ENCODE assay signal across 8 cellular contexts in the genomic region with DNA sequence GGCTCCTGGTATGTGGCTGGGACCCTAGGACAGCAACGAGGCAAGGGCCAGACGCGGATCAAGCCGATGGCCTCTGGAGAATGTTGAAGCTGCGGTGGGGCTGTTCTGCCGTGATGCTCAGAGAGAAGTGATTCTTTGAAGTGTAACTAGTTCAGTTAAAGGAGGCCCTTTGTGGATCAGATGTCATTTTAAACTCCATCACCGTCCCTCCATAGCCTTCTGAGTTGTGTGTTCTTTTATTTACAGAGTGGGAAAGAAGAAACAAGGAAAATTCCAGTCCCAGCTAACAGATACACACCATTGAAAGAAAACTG. TPM values are rescaled to one million over a fixed set of nuclear protein-coding genes. Genes with fewer than 3 reads are reported as not detected.
A peak's percentile ranks its signal among the peaks of the same experiment; 100 is the strongest.
DNase-seq lines count a peak whose midpoint lies in the region; ATAC-seq and TF ChIP-seq lines count a peak whose summit lies in the region.

No MANE protein-coding gene starts in this region.

- intact Hi-C loops in dendritic cell treated with granulocyte-macrophage colony-stimulating factor and Interleukin-4, amounts not matched to agents 40 ng/mL and 50 ng/mL, for 4 days (cut with micrococcal nuclease), result no loop called here

- no peaks in the 10 kb centered on the region for H3K9me3 Mint-ChIP-seq in dendritic cell treated with granulocyte-macrophage colony-stimulating factor and Interleukin-4, amounts not matched to agents 40 ng/mL and 50 ng/mL, for 4 days
- no peaks in the 10 kb centered on the region for H3K9me3 Mint-ChIP-seq in nephron

- peaks cover 52% of the 10 kb centered on the region for H3K36me3 Mint-ChIP-seq in dendritic cell treated with granulocyte-macrophage colony-stimulating factor and Interleukin-4, amounts not matched to agents 40 ng/mL and 50 ng/mL, for 4 days (ENCODE audit: low read depth)
- peaks cover 22% of the 10 kb centered on the region for H3K36me3 Mint-ChIP-seq in nephron (ENCODE audit: low read depth)

- H3K4me1 Mint-ChIP-seq in dendritic cell treated with granulocyte-macrophage colony-stimulating factor and Interleukin-4, amounts not matched to agents 40 ng/mL and 50 ng/mL, for 4 days (ENCODE audit: low read depth), result peaks cover 10% of the 10 kb centered on the region
- H3K4me1 Mint-ChIP-seq in nephron, result peaks cover 19% of the 10 kb centered on the region

- H3K4me3 Mint-ChIP-seq in dendritic cell treated with granulocyte-macrophage colony-stimulating factor and Interleukin-4, amounts not matched to agents 40 ng/mL and 50 ng/mL, for 4 days, result peak overlapping the region; percentile 99
- peak overlapping the region; percentile 92 to 98 (median 93) for H3K4me3 Mint-ChIP-seq in nephron

- DNase-seq in BE2C (no peak), NOMO-1 treated with DMSO at 0.1 percent for 48 hours (lab: John Stamatoyannopoulos, UW; ENCODE audit: unreplicated experiment) (no peak), HUDEP-2 (lab: John Stamatoyannopoulos, UW; ENCODE audit: unreplicated experiment in 76 of 76) (no peak)
- DNase-seq in stimulated activated CD4-positive, alpha-beta T cell treated with anti-CD3 and anti-CD28 coated beads, Interleukin-15, amount 100 ng/mL, for 24 hours, result no peak

- H3K27ac Mint-ChIP-seq in dendritic cell treated with granulocyte-macrophage colony-stimulating factor and Interleukin-4, amounts not matched to agents 40 ng/mL and 50 ng/mL, for 4 days, result peak overlapping the region; percentile 95
- peak overlapping the region; percentile 100 for H3K27ac Mint-ChIP-seq in nephron

- H3K4me3 ChIP-seq in BE2C (ENCODE audit: low read depth, low read length), result peak overlapping the region; percentile 89

- H3K36me3 ChIP-seq in BE2C, result peaks cover 10% of the 10 kb centered on the region
- H3K36me3 ChIP-seq in KOPT-K1 (ENCODE audit: insufficient read depth, low read length), result peaks cover 32% of the 10 kb centered on the region

- no peak for ATAC-seq in HG03520 (IDR thresholded peaks at IDR 0.05; ENCODE audit: unreplicated experiment)

- no peaks in the 10 kb centered on the region for H3K27me3 Mint-ChIP-seq in dendritic cell treated with granulocyte-macrophage colony-stimulating factor and Interleukin-4, amounts not matched to agents 40 ng/mL and 50 ng/mL, for 4 days
- H3K27me3 Mint-ChIP-seq in nephron (ENCODE audit: low read depth), result no peaks in the 10 kb centered on the region

- no peaks in the 10 kb centered on the region for H3K4me1 ChIP-seq in BE2C

- H3K9me3 ChIP-seq in BE2C, result no peaks in the 10 kb centered on the region
- H3K9me3 ChIP-seq in KOPT-K1 (ENCODE audit: insufficient read depth, low read length, poor library complexity, severe bottlenecking), result no peaks in the 10 kb centered on the region

- H3K27me3 ChIP-seq in BE2C, result no peaks in the 10 kb centered on the region

- TF ChIP-seq CTCF in BE2C (IDR thresholded peaks at IDR 0.05; ENCODE audit: low read depth, low read length), result no peak
- no peak for TF ChIP-seq CTCF in nephron (IDR thresholded peaks at IDR 0.05; ENCODE audit: unreplicated experiment in 3 of 3)

- H3K27ac ChIP-seq in KOPT-K1 (ENCODE audit: low read depth, low read length, poor library complexity, severe bottlenecking), result peak overlapping the region; percentile 90

RNA-seq across cellular contexts. Expression of a gene that starts 0.4 kb away (rescaled TPM):
- polyA plus RNA-seq in BE2C (2012; ENCODE audit: insufficient read depth, insufficient read length, low read depth), result 32.5 TPM
